Comparison of ENCODE assay signal across 8 cellular contexts in genomic region chr2:10302479-10303173, GRCh38. TPM values are rescaled to one million over a fixed set of nuclear protein-coding genes. Genes with fewer than 3 reads are reported as not detected.
DNase-seq lines count a peak whose midpoint lies in the region; ATAC-seq and TF ChIP-seq lines count a peak whose summit lies in the region.

TSS of gene HPCAL1 (plus strand) at chr2:10302904. CDS start at chr2:10419758, 116,854 bp downstream.

- H3K36me3 Mint-ChIP-seq in activated T-cell treated with anti-CD3 and anti-CD28 coated beads, Interleukin-2, amount 50 U/mL, for 4 hours (ENCODE audit: insufficient read depth) = no peaks in the 10 kb centered on the region

- no peaks in the 10 kb centered on the region for H3K9me3 Mint-ChIP-seq in activated T-cell treated with anti-CD3 and anti-CD28 coated beads, Interleukin-2, amount 50 U/mL, for 4 hours

- H3K4me3 Mint-ChIP-seq in activated T-cell treated with anti-CD3 and anti-CD28 coated beads, Interleukin-2, amount 50 U/mL, for 4 hours = peak within 1 kb of the TSS; percentile 97

- H3K79me2 ChIP-seq in PC-3 (ENCODE audit: low read length) = peaks cover 49% of the 10 kb centered on the region

- H3K4me2 ChIP-seq in PC-3 (ENCODE audit: low read length) = peak within 1 kb of the TSS; percentile 83

- TF ChIP-seq EP300 in esophagus muscularis mucosa (IDR thresholded peaks at IDR 0.05) = no peak

- no peaks in the 10 kb centered on the region for H3K9me2 ChIP-seq in PC-3 (replicated peaks; ENCODE audit: low read length)

- CTCF ChIA-PET in PC-3 (lab: Charles Lee) = interaction anchor here (1.0 to 1.6 kb wide), 4 partner anchors 13 to 107 kb away, joined by 3 to 13 read pairs (median 5); no protein-coding TSS in a partner anchor

- peaks cover 44% of the 10 kb centered on the region for H4K20me1 ChIP-seq in PC-3 (ENCODE audit: low read length)

- TF ChIP-seq CTCF in GM20000 (IDR thresholded peaks at IDR 0.05; ENCODE audit: extremely low read depth, missing control alignments) = peak; percentile 32
- peak; percentile 54 for TF ChIP-seq CTCF in PC-3 (conservative IDR thresholded peaks at IDR 0.05; ENCODE audit: low read depth, low read length)
- peak; percentile 50 to 69 (median 57) for TF ChIP-seq CTCF in esophagus muscularis mucosa (IDR thresholded peaks at IDR 0.05)

- peaks cover 72% of the 10 kb centered on the region for H3K4me1 Mint-ChIP-seq in activated T-cell treated with anti-CD3 and anti-CD28 coated beads, Interleukin-2, amount 50 U/mL, for 4 hours (ENCODE audit: low read depth)

- intact Hi-C loops in PC-3 (cut with micrococcal nuclease) = loop anchor here (1.0 to 5.0 kb wide), 3 partner anchors 107 to 180 kb away; partner anchors contain the start of gene RRM2
- intact Hi-C loops in esophagus muscularis mucosa (cut with DNase I) = loop anchor here (5.0 kb wide), 2 partner anchors 105 to 180 kb away; partner anchors contain the start of gene RRM2

- H3K27me3 ChIP-seq in PC-3 (ENCODE audit: low read length) (no peaks in the 10 kb centered on the region), esophagus muscularis mucosa (no peaks in the 10 kb centered on the region), muscle layer of duodenum (ENCODE audit: low read depth, low read length) (no peaks in the 10 kb centered on the region)

- peaks cover 8% of the 10 kb centered on the region for H3F3A ChIP-seq in PC-3 (ENCODE audit: low read length, unreplicated experiment)

- H3K4me3 ChIP-seq in PC-3 (ENCODE audit: low read length) (peak within 1 kb of the TSS; percentile 99), esophagus muscularis mucosa (peak within 1 kb of the TSS; percentile 76 to 98 (median 92)), muscle layer of duodenum (ENCODE audit: low read depth in 1 of 2, low read length in 2 of 2) (peak within 1 kb of the TSS; percentile 69 to 87)

- no TSS peak for BruUV-seq in PC-3 (replicated peaks; lab: Mats Ljungman, UMichigan)

- H2AFZ ChIP-seq in PC-3 (ENCODE audit: low read length) = peak within 1 kb of the TSS; percentile 24; the same call in 1 of the 2 replicates

- H3K9me3 ChIP-seq in PC-3 (ENCODE audit: low read length) = no peaks in the 10 kb centered on the region
- H3K9me3 ChIP-seq in esophagus muscularis mucosa = no peaks in the 10 kb centered on the region
- no peaks in the 10 kb centered on the region for H3K9me3 ChIP-seq in muscle layer of duodenum (ENCODE audit: control insufficient read depth in 1 of 2, low read length in 2 of 2)

- DNase-seq in D341Med (ENCODE audit: low spot score) (peak; percentile 96), GM20000 (ENCODE audit: low spot score) (peak; percentile 98), HT1080 (ENCODE audit: low read depth) (peak; percentile 81), PC-3 (peak; percentile 84), esophagus muscularis mucosa (ENCODE audit: extremely low spot score) (no peak)
- peak; percentile 72 for DNase-seq in activated T-cell treated with anti-CD3 and anti-CD28 coated beads, Interleukin-2, amount 50 U/mL, for 4 hours
- peak; percentile 71 for DNase-seq in stimulated activated CD8-positive, alpha-beta memory T cell treated with anti-CD3 and anti-CD28 coated beads, Interleukin-7, amount 100 ng/mL, for 48 hours (ENCODE audit: extremely low read depth in 1 of 2, low read depth in 1 of 2)

- peak; percentile 61 for ATAC-seq in PC-3
- ATAC-seq in activated T-cell treated with anti-CD3 and anti-CD28 coated beads, Interleukin-2, amount 50 U/mL, for 4 hours = peak; percentile 60 to 62

- peak within 1 kb of the TSS; percentile 93 for H3K9ac ChIP-seq in PC-3 (ENCODE audit: low read length)

- TF ChIP-seq POLR2A in esophagus muscularis mucosa (IDR thresholded peaks at IDR 0.05; ENCODE audit: low read depth) = peak; percentile 85

- 0% methylated on average over 21 of the region's 87 CpGs for WGBS in esophagus muscularis mucosa

- peaks cover 65% of the 10 kb centered on the region for H3K4me1 ChIP-seq in PC-3 (ENCODE audit: insufficient read depth, low read length)
- peaks cover 33 to 53% (median 48%) of the 10 kb centered on the region in 4 donors for H3K4me1 ChIP-seq in esophagus muscularis mucosa
- H3K4me1 ChIP-seq in muscle layer of duodenum (ENCODE audit: control insufficient read depth in 1 of 2, insufficient read depth in 2 of 2, low read length in 2 of 2) = peaks cover 8 to 13% of the 10 kb centered on the region in 2 donors

- peak within 1 kb of the TSS; percentile 68 for H3K27ac ChIP-seq in PC-3 (ENCODE audit: low read length)
- peak within 1 kb of the TSS; percentile 73 to 87 (median 83) for H3K27ac ChIP-seq in esophagus muscularis mucosa (replicated peaks in 1 of 4)
- peak within 1 kb of the TSS; percentile 60 for H3K27ac ChIP-seq in muscle layer of duodenum (ENCODE audit: low read length)

- POLR2A ChIA-PET in PC-3 (lab: Charles Lee; ENCODE audit: unreplicated experiment) = interaction anchor here (0.9 to 1.0 kb wide), 2 partner anchors 20 to 132 kb away, joined by 3 to 8 read pairs; no protein-coding TSS in a partner anchor

- H3K36me3 ChIP-seq in PC-3 (ENCODE audit: low read depth, low read length) (peaks cover 3% of the 10 kb centered on the region), esophagus muscularis mucosa (no peaks in the 10 kb centered on the region), muscle layer of duodenum (ENCODE audit: control insufficient read depth in 1 of 2, insufficient read depth in 2 of 2, low read length in 2 of 2) (no peaks in the 10 kb centered on the region)

- H3K27me3 Mint-ChIP-seq in activated T-cell treated with anti-CD3 and anti-CD28 coated beads, Interleukin-2, amount 50 U/mL, for 4 hours (ENCODE audit: low read depth) = no peaks in the 10 kb centered on the region

RNA-seq across cellular contexts. Expression of gene HPCAL1, which starts in this region (rescaled TPM):
- 158 and 201 TPM in 2 replicates for total RNA-seq in HT1080 (2014; rRNA removed; shearing (Covaris generic))
- 216 and 260 TPM in 2 replicates for polyA plus RNA-seq in HT1080 (2015; cell fraction: cytosol; rRNA removed)
- polyA plus RNA-seq in HT1080 (2015; cell fraction: nucleus; rRNA removed) = 106 and 112 TPM in 2 replicates
- 312 and 339 TPM in 2 replicates for total RNA-seq in PC-3 (2014; rRNA removed)
- 10 to 100 TPM; 40.8 to 44.7 (median 43.3) TPM for total RNA-seq in activated T-cell treated with anti-CD3 and anti-CD28 coated beads, Interleukin-2, amount 50 U/mL, for 4 hours
- 10 to 100 TPM; 34.5 to 54.2 (median 41.3) TPM for total RNA-seq in esophagus muscularis mucosa
